17 cellular contexts compared by ENCODE assay signal in the genomic region with DNA sequence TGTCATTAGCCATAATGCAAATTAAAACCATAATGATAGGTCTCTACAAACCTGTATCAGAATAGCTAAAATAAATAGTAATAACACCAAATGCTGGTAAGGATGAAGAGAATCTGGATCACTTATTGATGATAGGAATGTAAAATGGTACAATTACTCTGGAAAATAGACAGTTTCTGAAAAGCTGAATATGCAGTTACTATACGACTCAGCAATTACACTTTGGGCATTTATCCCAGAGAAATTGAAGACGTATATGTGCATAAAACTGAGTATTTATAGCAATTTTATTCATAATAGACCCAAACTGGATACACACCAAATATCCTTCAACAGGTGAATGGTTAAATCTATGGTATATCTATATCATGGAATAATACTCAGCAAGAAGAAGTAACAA. TPM values are rescaled to one million over a fixed set of nuclear protein-coding genes. Genes with fewer than 3 reads are reported as not detected.
DNase-seq lines count a peak whose midpoint lies in the region; ATAC-seq, FAIRE-seq and TF ChIP-seq lines count a peak whose summit lies in the region.
"Had no signal": no experiment of that assay in that cellular context is flagged by ENCODE, and none has a peak within 500 bp of the region (broad histone marks: within the 10 kb centered on the region; RNA-seq: fewer than 3 reads in every experiment).

No MANE protein-coding gene starts in this region.

- H3K9me3 ChIP-seq in HepG2 (ENCODE audit: low read length): no peaks in the 10 kb centered on the region
- no peaks in the 10 kb centered on the region for H3K9me3 ChIP-seq in right lobe of liver
- H3K9me3 ChIP-seq in T-helper 17 cell (ENCODE audit: control insufficient read depth, low read length, poor library complexity, severe bottlenecking): no peaks in the 10 kb centered on the region
- H3K9me3 ChIP-seq: BLaER1, Caco-2, HAP-1 had no signal

- no peak overlapping the region for H2AFZ ChIP-seq in HepG2 (ENCODE audit: low read length)
- H2AFZ ChIP-seq: GM23338 had no signal

- no peak overlapping the region for H3K27ac ChIP-seq in HepG2 (ENCODE audit: extremely low read length, insufficient read depth, low read length)
- H3K27ac ChIP-seq in right lobe of liver: no peak overlapping the region
- H3K27ac ChIP-seq: BLaER1, C4-2B had no signal

- H3K4me2 ChIP-seq in HepG2 (ENCODE audit: low read depth, low read length): no peak overlapping the region
- H3K4me2 ChIP-seq: BLaER1, GM23338 had no signal

- no peaks in the 10 kb centered on the region for H3K79me2 ChIP-seq in HepG2 (ENCODE audit: insufficient read depth, low read length)

- H3K4me1 ChIP-seq in HepG2 (ENCODE audit: insufficient read depth, low read length): no peaks in the 10 kb centered on the region
- no peaks in the 10 kb centered on the region for H3K4me1 ChIP-seq in right lobe of liver

- 99% methylated on average over 2 of the region's 2 CpGs for WGBS in HepG2 (ENCODE audit: low lambda C conversion rate)
- WGBS in right lobe of liver (ENCODE audit: insufficient coverage, low coverage, low lambda C conversion rate, missing lambda C conversion rate): 96% methylated on average over 2 of the region's 2 CpGs

- intact Hi-C loops in HepG2 (cut with micrococcal nuclease; ENCODE audit: unreplicated experiment) (no loop called here), right lobe of liver (cut with DNase I) (no loop called here)

- no peak for FAIRE-seq in HepG2 (lab: Jason Lieb, UNC)
- peak; percentile 65 for FAIRE-seq in urothelium cell line (lab: Jason Lieb, UNC)

- TF ChIP-seq POLR2A in HepG2 (IDR thresholded peaks at IDR 0.05; ENCODE audit: insufficient read depth in 1 of 2, low read depth in 2 of 2, low read length in 2 of 2) (no peak), right lobe of liver (IDR thresholded peaks at IDR 0.05) (no peak)

- H3K4me1 Mint-ChIP-seq in T-helper 17 cell: peaks cover 23% of the 10 kb centered on the region

- TF ChIP-seq RAD21 in HepG2 (CRISPR knock-in tag; IDR thresholded peaks at IDR 0.05): no peak

- H3K27me3 ChIP-seq in HepG2 (ENCODE audit: control insufficient read depth in 1 of 2, insufficient read depth in 2 of 2, low read length in 2 of 2): no peaks in the 10 kb centered on the region
- no peaks in the 10 kb centered on the region for H3K27me3 ChIP-seq in right lobe of liver
- no peaks in the 10 kb centered on the region for H3K27me3 ChIP-seq in H7 (ENCODE audit: control insufficient read depth, insufficient read depth, low read length)
- H3K27me3 ChIP-seq: BLaER1 had no signal

- no peaks in the 10 kb centered on the region for H3K27me3 Mint-ChIP-seq in T-helper 17 cell
- H3K27me3 Mint-ChIP-seq: B cell; CD4-positive, CD25-positive, alpha-beta regulatory T cell had no signal

- H3K9ac ChIP-seq in HepG2 (ENCODE audit: insufficient read depth, low read depth, low read length): no peak overlapping the region
- H3K9ac ChIP-seq: BLaER1 had no signal

- BruUV-seq in HepG2 (replicated peaks; lab: Mats Ljungman, UMichigan): no TSS peak

- no peaks in the 10 kb centered on the region for H4K20me1 ChIP-seq in HepG2 (ENCODE audit: insufficient read depth, low read length)
- H4K20me1 ChIP-seq: BLaER1 had no signal

- CTCF ChIA-PET in HepG2 (lab: Yijun Ruan, JAX; ENCODE audit: low intra/inter-chr PET ratio, low total read pairs): no interaction called here

- ATAC-seq in HepG2: no peak
- no peak for ATAC-seq in right lobe of liver
- no peak for ATAC-seq in T-helper 17 cell
- ATAC-seq: CD8-positive, alpha-beta T cell; GM23338 had no signal

- H3K36me3 Mint-ChIP-seq in T-helper 17 cell (ENCODE audit: low read depth): peaks cover 3% of the 10 kb centered on the region
- H3K36me3 Mint-ChIP-seq: CD8-positive, alpha-beta T cell had no signal

- H3K27ac Mint-ChIP-seq in T-helper 17 cell: peak overlapping the region; percentile 3
- H3K27ac Mint-ChIP-seq: B cell; CD8-positive, alpha-beta T cell; GM23338 had no signal

- H3K4me3 ChIP-seq in HepG2 (replicated peaks in 1 of 3; ENCODE audit: insufficient read depth in 1 of 3, low read depth in 2 of 3, low read length in 3 of 3) (no peak overlapping the region), right lobe of liver (no peak overlapping the region), H7 (ENCODE audit: insufficient read depth, low read depth, low read length) (no peak overlapping the region)
- H3K4me3 ChIP-seq: BLaER1, GM23338, HAP-1 had no signal

- in situ Hi-C loops in HepG2 (cut with HindIII; ENCODE audit: extremely low pct_ligation_motif_present, low pct_unique_long_range_greater_than_20kb): no loop called here

- TF ChIP-seq EP300 in HepG2 (IDR thresholded peaks at IDR 0.05; ENCODE audit: low read depth in 2 of 2, low read length in 2 of 2) (no peak), HepG2 (CRISPR knock-in tag; IDR thresholded peaks at IDR 0.05; ENCODE audit: borderline replicate concordance) (no peak)

- no peak overlapping the region for H3K4me3 Mint-ChIP-seq in T-helper 17 cell
- H3K4me3 Mint-ChIP-seq: B cell; CD4-positive, CD25-positive, alpha-beta regulatory T cell; CD8-positive, alpha-beta T cell; GM23338 had no signal

- DNase-seq in HepG2 (ENCODE audit: low spot score) (no peak), right lobe of liver (no peak), T-helper 17 cell (no peak), urothelium cell line (ENCODE audit: low spot score) (no peak), Ammon's horn (ENCODE audit: low spot score) (no peak), H7 (no peak)
- DNase-seq: 8988T; Caco-2; CD4-positive, CD25-positive, alpha-beta regulatory T cell; CD8-positive, alpha-beta T cell; DMS153; DND-41 had no signal

- H3K36me3 ChIP-seq in HepG2 (replicated peaks in 1 of 2; ENCODE audit: control insufficient read depth in 1 of 2, insufficient read depth in 2 of 2, low read length in 2 of 2) (no peaks in the 10 kb centered on the region), right lobe of liver (no peaks in the 10 kb centered on the region), H7 (replicated peaks; ENCODE audit: control insufficient read depth, insufficient read depth, low read length) (no peaks in the 10 kb centered on the region)
- H3K36me3 ChIP-seq: BLaER1, HAP-1 had no signal

- POLR2A ChIA-PET in HepG2 (lab: Yijun Ruan, JAX): no interaction called here

- TF ChIP-seq CTCF in HepG2 (CRISPR knock-in tag; IDR thresholded peaks at IDR 0.05) (no peak), right lobe of liver (IDR thresholded peaks at IDR 0.05) (no peak)

TF ChIP-seq in HepG2, 621 proteins besides CTCF, POLR2A, EP300 and RAD21 (continues in another document):
- TF ChIP-seq MIER2 (CRISPR knock-in tag; IDR thresholded peaks at IDR 0.05): no peak
- TF ChIP-seq ZFP41 (CRISPR knock-in tag; IDR thresholded peaks at IDR 0.05; ENCODE audit: borderline replicate concordance): no peak
- peak; percentile 46 to 58; a peak in 3 of 4 replicates for TF ChIP-seq MAFK (conservative IDR thresholded peaks at IDR 0.05 in 1 of 2, IDR thresholded peaks at IDR 0.05 in 1 of 2; ENCODE audit: low read length in 2 of 2)

RNA-seq across cellular contexts. Expression of a gene that starts 7.9 kb away (rescaled TPM):
- total RNA-seq in HepG2 (2016; rRNA removed; fragmentation: Illumina TruSeq; extraction: Trizol) (154 and 206 TPM in 2 replicates), right lobe of liver (10 to 100 TPM; 11.3 to 22.3 (median 21.4) TPM), T-helper 17 cell (10 to 100 TPM; 27.0 to 34.9 TPM)
- 43.8 and 53.8 TPM in 2 replicates for total RNA-seq in HepG2 (2016; cell fraction: cytosol; rRNA removed; fragmentation: Illumina TruSeq; extraction: Trizol; ENCODE audit: low read depth)
- total RNA-seq in HepG2 (2016; cell fraction: insoluble cytoplasmic fraction; rRNA removed; fragmentation: Illumina TruSeq; extraction: Trizol): 156 and 243 TPM in 2 replicates
- total RNA-seq in HepG2 (2016; cell fraction: membrane; rRNA removed; fragmentation: Illumina TruSeq; extraction: Trizol): 49.5 and 53.8 TPM in 2 replicates
- total RNA-seq in HepG2 (2016; cell fraction: nucleus; rRNA removed; fragmentation: Illumina TruSeq; extraction: Trizol): 50.8 and 57.3 TPM in 2 replicates
- polyA plus RNA-seq in HepG2 (2011; rRNA removed): 21.3 and 38.3 TPM in 2 replicates
- 20.9 and 21.4 TPM in 2 replicates for polyA plus RNA-seq in HepG2 (2011; cell fraction: cytosol; rRNA removed)
- 6.7 and 9.1 TPM in 2 replicates for polyA plus RNA-seq in HepG2 (2011; cell fraction: nucleus; rRNA removed)
- 36.1 and 77.3 TPM in 2 replicates for polyA plus RNA-seq in HepG2 (2012)
- polyA plus RNA-seq in HepG2 (2016; cell fraction: cytosol; fragmentation: Illumina TruSeq; extraction: Trizol; ENCODE audit: low read depth): 40.7 and 49.7 TPM in 2 replicates
- 177 and 187 TPM in 2 replicates for polyA plus RNA-seq in HepG2 (2016; cell fraction: insoluble cytoplasmic fraction; fragmentation: Illumina TruSeq; extraction: Trizol; ENCODE audit: low read depth)
- polyA plus RNA-seq in HepG2 (2016; cell fraction: membrane; fragmentation: Illumina TruSeq; extraction: Trizol; ENCODE audit: low read depth): 42.6 and 46.1 TPM in 2 replicates
- 60.8 and 74.0 TPM in 2 replicates for polyA plus RNA-seq in HepG2 (2016; cell fraction: nucleus; fragmentation: Illumina TruSeq; extraction: Trizol; ENCODE audit: insufficient read depth, low read depth)
- 3.7 and 11.0 TPM in 2 replicates for polyA minus RNA-seq in HepG2 (2011; rRNA and poly(A)+ RNA removed; ENCODE audit: low replicate concordance)
- polyA minus RNA-seq in HepG2 (2011; cell fraction: cytosol; rRNA and poly(A)+ RNA removed): 7.7 and 17.3 TPM in 2 replicates
- 6.8 and 9.0 TPM in 2 replicates for polyA minus RNA-seq in HepG2 (2011; cell fraction: nucleus; rRNA and poly(A)+ RNA removed)
- total RNA-seq in H7 (2014; rRNA removed; shearing (Covaris generic)): 58.1 and 59.9 TPM in 2 replicates
